In genomic region chr20:63884506-63885263, GRCh38 we compare ENCODE assay signal across 13 cellular contexts. TPM values are rescaled to one million over a fixed set of nuclear protein-coding genes. Genes with fewer than 3 reads are reported as not detected.
DNase-seq lines count a peak whose midpoint lies in the region; ATAC-seq and TF ChIP-seq lines count a peak whose summit lies in the region.
"Had no signal": no experiment of that assay in that cellular context is flagged by ENCODE, and none has a peak within 500 bp of the region (broad histone marks: within the 10 kb centered on the region; RNA-seq: fewer than 3 reads in every experiment).

No MANE protein-coding gene starts in this region.

- no peak for TF ChIP-seq RAD21 in liver (IDR thresholded peaks at IDR 0.05)

- peaks cover 0 to 54% (median 9%) of the 10 kb centered on the region in 4 donors for H3K36me3 ChIP-seq in liver (ENCODE audit: control insufficient read depth in 4 of 4, insufficient read depth in 3 of 4, low read depth in 1 of 4, low read length in 3 of 4)
- H3K36me3 ChIP-seq in ovary, result peaks cover 3% of the 10 kb centered on the region

- 66% methylated on average over 21 of the region's 21 CpGs for WGBS in liver
- WGBS in ovary, 3 donors, result 81 to 82% (median 82%) methylated on average over 21 of the region's 21 CpGs

- TF ChIP-seq CTCF in C4-2B (conservative IDR thresholded peaks at IDR 0.05) (no peak), VCaP (conservative IDR thresholded peaks at IDR 0.05) (no peak), liver (IDR thresholded peaks at IDR 0.05; ENCODE audit: low read depth, low read length, missing input control) (no peak), ovary (IDR thresholded peaks at IDR 0.05) (no peak)

- H3K9me3 ChIP-seq in liver (ENCODE audit: control insufficient read depth in 4 of 4, low read length in 3 of 4) (no peaks in the 10 kb centered on the region), ovary (no peaks in the 10 kb centered on the region)
- H3K9me3 ChIP-seq: esophagus muscularis mucosa had no signal

- DNase-seq in ovary, result no peak
- DNase-seq in NCI-H187 (lab: John Stamatoyannopoulos, UW), result no peak
- DNase-seq: DMS53; SIG-M5; stimulated activated CD4-positive, alpha-beta T cell treated with anti-CD3 and anti-CD28 coated beads, Interleukin-2, amount 100 ng/mL, for 24 hours had no signal

- H3K27me3 ChIP-seq in liver (ENCODE audit: control insufficient read depth in 4 of 4, insufficient read depth in 4 of 4, low read length in 3 of 4) (no peaks in the 10 kb centered on the region), ovary (no peaks in the 10 kb centered on the region)
- H3K27me3 ChIP-seq: esophagus muscularis mucosa had no signal

- intact Hi-C loops in ovary (cut with DNase I), result loop anchor here in 1 of 4 donors (10.0 kb wide), 1 partner anchor 330 kb away; the partner anchor contains the start of gene FNDC11

- H3K27ac ChIP-seq in C4-2B (peak overlapping the region; percentile 47), VCaP (peak overlapping the region; percentile 41), liver (ENCODE audit: low read depth in 1 of 2, low read length in 2 of 2) (peak overlapping the region; percentile 35 to 56), ovary (no peak overlapping the region)
- H3K27ac ChIP-seq: esophagus muscularis mucosa, parathyroid adenoma had no signal

- no peak for TF ChIP-seq EP300 in ovary (IDR thresholded peaks at IDR 0.05)

- no peak for ATAC-seq in HG02938 (IDR thresholded peaks at IDR 0.05; ENCODE audit: unreplicated experiment)

- TF ChIP-seq POLR2A in ovary (IDR thresholded peaks at IDR 0.05), result no peak

- H3K9ac ChIP-seq in liver (ENCODE audit: low read depth in 1 of 2, low read length in 2 of 2), result no peak overlapping the region
- H3K9ac ChIP-seq: parathyroid adenoma had no signal

- no peak overlapping the region for H3K4me3 ChIP-seq in liver (ENCODE audit: low read depth in 1 of 3, low read length in 3 of 3)
- no peak overlapping the region for H3K4me3 ChIP-seq in ovary
- H3K4me3 ChIP-seq: esophagus muscularis mucosa had no signal

- H3K4me1 ChIP-seq in liver (ENCODE audit: control insufficient read depth in 4 of 4, insufficient read depth in 4 of 4, low read length in 3 of 4) (peaks cover 4 to 16% (median 13%) of the 10 kb centered on the region in 4 donors), ovary (ENCODE audit: insufficient read depth) (no peaks in the 10 kb centered on the region)
- H3K4me1 ChIP-seq: parathyroid adenoma had no signal

TF ChIP-seq in liver, 16 proteins besides CTCF, POLR2A, EP300 and RAD21:
- TF ChIP-seq HNF4A (conservative IDR thresholded peaks at IDR 0.05) (peak in 1 of 2 donors; percentile 70), YY1 (IDR thresholded peaks at IDR 0.05) (no peak), SP1 (IDR thresholded peaks at IDR 0.05) (no peak), HNF4G (IDR thresholded peaks at IDR 0.05) (no peak), FOXA1 (IDR thresholded peaks at IDR 0.05) (no peak), NR2F2 (IDR thresholded peaks at IDR 0.05) (no peak), MAX (IDR thresholded peaks at IDR 0.05) (no peak), EGR1 (IDR thresholded peaks at IDR 0.05; ENCODE audit: low read depth in 2 of 2) (no peak), FOXA2 (IDR thresholded peaks at IDR 0.05) (no peak), RXRA (IDR thresholded peaks at IDR 0.05) (peak in 1 of 2 donors; percentile 83), JUND (IDR thresholded peaks at IDR 0.05) (no peak), GABPA (IDR thresholded peaks at IDR 0.05 in 1 of 2, conservative IDR thresholded peaks at IDR 0.05 in 1 of 2) (peak in 1 of 2 donors; percentile 44), REST (IDR thresholded peaks at IDR 0.05) (peak; percentile 47), TAF1 (conservative IDR thresholded peaks at IDR 0.05) (no peak)
- TF ChIP-seq, protein P1, sequence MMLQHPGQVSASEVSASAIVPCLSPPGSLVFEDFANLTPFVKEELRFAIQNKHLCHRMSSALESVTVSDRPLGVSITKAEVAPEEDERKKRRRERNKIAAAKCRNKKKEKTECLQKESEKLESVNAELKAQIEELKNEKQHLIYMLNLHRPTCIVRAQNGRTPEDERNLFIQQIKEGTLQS (IDR thresholded peaks at IDR 0.05), result no peak
- TF ChIP-seq, protein P2, sequence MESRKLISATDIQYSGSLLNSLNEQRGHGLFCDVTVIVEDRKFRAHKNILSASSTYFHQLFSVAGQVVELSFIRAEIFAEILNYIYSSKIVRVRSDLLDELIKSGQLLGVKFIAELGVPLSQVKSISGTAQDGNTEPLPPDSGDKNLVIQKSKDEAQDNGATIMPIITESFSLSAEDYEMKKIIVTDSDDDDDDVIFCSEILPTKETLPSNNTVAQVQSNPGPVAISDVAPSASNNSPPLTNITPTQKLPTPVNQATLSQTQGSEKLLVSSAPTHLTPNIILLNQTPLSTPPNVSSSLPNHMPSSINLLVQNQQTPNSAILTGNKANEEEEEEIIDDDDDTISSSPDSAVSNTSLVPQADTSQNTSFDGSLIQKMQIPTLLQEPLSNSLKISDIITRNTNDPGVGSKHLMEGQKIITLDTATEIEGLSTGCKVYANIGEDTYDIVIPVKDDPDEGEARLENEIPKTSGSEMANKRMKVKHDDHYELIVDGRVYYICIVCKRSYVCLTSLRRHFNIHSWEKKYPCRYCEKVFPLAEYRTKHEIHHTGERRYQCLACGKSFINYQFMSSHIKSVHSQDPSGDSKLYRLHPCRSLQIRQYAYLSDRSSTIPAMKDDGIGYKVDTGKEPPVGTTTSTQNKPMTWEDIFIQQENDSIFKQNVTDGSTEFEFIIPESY (IDR thresholded peaks at IDR 0.05), result no peak

RNA-seq across cellular contexts. Expression of gene DNAJC5, which starts 10.2 kb away (rescaled TPM):
- 10 to 100 TPM; 22.4 to 28.6 TPM for total RNA-seq in liver
- 10 to 100 TPM in 1 of 2 donors, 1 to 10 TPM in 1; 8.2 to 15.0 TPM for polyA plus RNA-seq in liver
- 10 to 100 TPM; 12.4 to 32.8 (median 26.5) TPM for total RNA-seq in ovary
- 10 to 100 TPM; 11.1 to 12.3 TPM for polyA plus RNA-seq in ovary

RNA-seq across cellular contexts. Expression of gene TPD52L2, which starts 19.6 kb away (rescaled TPM):
- total RNA-seq in liver (10 to 100 TPM; 25.3 to 31.2 TPM), ovary (10 to 100 TPM; 51.5 to 78.0 (median 68.8) TPM)
- polyA plus RNA-seq in liver (10 to 100 TPM; 12.3 to 33.0 TPM), ovary (10 to 100 TPM; 73.3 to 78.9 TPM)

RNA-seq across cellular contexts. Expression of gene ABHD16B, which starts 23.4 kb away (rescaled TPM):
- total RNA-seq in liver, result not detected
- polyA plus RNA-seq in liver, result under 1 TPM in 1 of 2 donors, not detected in 1; 0.10 TPM
- not detected for total RNA-seq in ovary
- under 1 TPM in 1 of 2 donors, not detected in 1; 0.57 TPM for polyA plus RNA-seq in ovary
- total RNA-seq: esophagus muscularis mucosa, LHCN-M2, mesothelial cell of epicardium had no signal

RNA-seq across cellular contexts. Expression of gene ZBTB46, which starts 53.6 kb away (rescaled TPM):
- total RNA-seq in liver, result 10 to 100 TPM in 1 of 2 donors, 1 to 10 TPM in 1; 8.2 to 12.1 TPM
- 1 to 10 TPM in 1 of 2 donors, under 1 TPM in 1; 0.79 to 1.2 TPM for polyA plus RNA-seq in liver
- 10 to 100 TPM; 11.4 to 55.1 (median 35.2) TPM for total RNA-seq in ovary
- 10 to 100 TPM in 1 of 2 donors, 1 to 10 TPM in 1; 4.1 to 12.2 TPM for polyA plus RNA-seq in ovary

Comparison
In these comparisons a context has a peak if more than half of its experiments do, and no peak if none do; other contexts are left out.
1. H3K27ac ChIP-seq: peak in C4-2B (single experiment), VCaP (single experiment) and liver (2 of 2); none in ovary (0 of 2).